In genomic region chr6:169725270-169726048, GRCh38 we compare ENCODE assay signal across 1 cellular context.
TF ChIP-seq lines count a peak whose summit lies in the region.

No MANE protein-coding gene starts in this region.

TF ChIP-seq in HepG2, 621 proteins besides CTCF, POLR2A, EP300 and RAD21 (continued from another document and continues in another):
- TF ChIP-seq HHEX (CRISPR knock-in tag; IDR thresholded peaks at IDR 0.05) (peak; percentile 50; the same call in 1 of the 2 replicates), ZNF407 (CRISPR knock-in tag; IDR thresholded peaks at IDR 0.05; ENCODE audit: not compliant biosample characterization) (no peak), MLX (CRISPR knock-in tag; IDR thresholded peaks at IDR 0.05) (peak; percentile 53), ZNF841 (CRISPR knock-in tag; IDR thresholded peaks at IDR 0.05; ENCODE audit: borderline replicate concordance) (peak; percentile 50; the same call in 1 of the 2 replicates), SIX4 (CRISPR knock-in tag; IDR thresholded peaks at IDR 0.05) (peak; percentile 71), SRSF1 (optimal IDR thresholded peaks at IDR 0.05; ENCODE audit: low read depth, low read length) (no peak), ZNF776 (CRISPR knock-in tag; IDR thresholded peaks at IDR 0.05) (no peak), ZNF562 (CRISPR knock-in tag; IDR thresholded peaks at IDR 0.05; ENCODE audit: borderline replicate concordance) (no peak), ZNF274 (CRISPR knock-in tag; IDR thresholded peaks at IDR 0.05) (no peak), POLR2AphosphoS2 (IDR thresholded peaks at IDR 0.05; ENCODE audit: low read depth, low read length) (0 out of 2 replicates have a peak, but pooled peaks have one; percentile 7), NFIB (CRISPR knock-in tag; IDR thresholded peaks at IDR 0.05; ENCODE audit: borderline replicate concordance) (no peak), NR1H2 (CRISPR knock-in tag; IDR thresholded peaks at IDR 0.05; ENCODE audit: borderline replicate concordance, low read depth) (no peak), MYC (CRISPR knock-in tag; IDR thresholded peaks at IDR 0.05; ENCODE audit: borderline replicate concordance) (peak; percentile 68; the same call in 1 of the 2 replicates), ZNF7 (CRISPR knock-in tag; IDR thresholded peaks at IDR 0.05) (0 out of 2 replicates have a peak, but pooled peaks have one; percentile 15), SNAPC5 (CRISPR knock-in tag; IDR thresholded peaks at IDR 0.05; ENCODE audit: borderline replicate concordance) (no peak; the same call in 1 of the 2 replicates), ZNF20 (CRISPR knock-in tag; IDR thresholded peaks at IDR 0.05) (no peak), ZBTB2 (CRISPR knock-in tag; IDR thresholded peaks at IDR 0.05; ENCODE audit: low read depth) (no peak; the same call in 1 of the 2 replicates), DNMT3B (CRISPR knock-in tag; conservative IDR thresholded peaks at IDR 0.05) (peak; percentile 31), KLF16 (CRISPR knock-in tag; IDR thresholded peaks at IDR 0.05) (peak in 1 of 2 experiments; percentile 62; a peak in 1 of 4 replicates), JDP2 (CRISPR knock-in tag; IDR thresholded peaks at IDR 0.05; ENCODE audit: borderline replicate concordance) (no peak), ZNF232 (CRISPR knock-in tag; IDR thresholded peaks at IDR 0.05; ENCODE audit: borderline replicate concordance) (no peak), CC2D1A (CRISPR knock-in tag; IDR thresholded peaks at IDR 0.05) (no peak), ZNF879 (CRISPR knock-in tag; IDR thresholded peaks at IDR 0.05) (no peak), MTA3 (CRISPR knock-in tag; IDR thresholded peaks at IDR 0.05) (no peak), ZBTB44 (CRISPR knock-in tag; IDR thresholded peaks at IDR 0.05) (no peak), CHD2 (IDR thresholded peaks at IDR 0.05; ENCODE audit: low read depth, low read length) (0 out of 2 replicates have a peak, but pooled peaks have one; percentile 55), XBP1 (CRISPR knock-in tag; IDR thresholded peaks at IDR 0.05) (no peak), REL (CRISPR knock-in tag; conservative IDR thresholded peaks at IDR 0.05) (no peak), ZNF75D (CRISPR knock-in tag; IDR thresholded peaks at IDR 0.05; ENCODE audit: borderline replicate concordance) (no peak), BHLHE40 (IDR thresholded peaks at IDR 0.05; ENCODE audit: low read length) (peak; percentile 77), SKIL (CRISPR knock-in tag; IDR thresholded peaks at IDR 0.05; ENCODE audit: borderline replicate concordance) (0 out of 2 replicates have a peak, but pooled peaks have one; percentile 50), DBP (CRISPR knock-in tag; IDR thresholded peaks at IDR 0.05; ENCODE audit: not compliant biosample characterization) (peak; percentile 22), TRIM24 (CRISPR knock-in tag; IDR thresholded peaks at IDR 0.05) (no peak), FOSL2 (CRISPR knock-in tag; IDR thresholded peaks at IDR 0.05) (peak; percentile 97), ZNF275 (CRISPR knock-in tag; IDR thresholded peaks at IDR 0.05; ENCODE audit: borderline replicate concordance) (0 out of 2 replicates have a peak, but pooled peaks have one; percentile 5), ZBTB42 (CRISPR knock-in tag; IDR thresholded peaks at IDR 0.05) (0 out of 2 replicates have a peak, but pooled peaks have one; percentile 11), HMG20B (CRISPR knock-in tag; conservative IDR thresholded peaks at IDR 0.05) (peak; percentile 78; the same call in 1 of the 2 replicates), ZNF609 (CRISPR knock-in tag; IDR thresholded peaks at IDR 0.05; ENCODE audit: borderline replicate concordance) (peak; percentile 40; the same call in 1 of the 2 replicates), NR2C2 (CRISPR knock-in tag; IDR thresholded peaks at IDR 0.05; ENCODE audit: borderline replicate concordance) (peak; percentile 51; the same call in 1 of the 2 replicates), SRSF4 (IDR thresholded peaks at IDR 0.05; ENCODE audit: low read depth, low read length, poor library complexity, severe bottlenecking) (no peak)
